ENCODE assay signal across 2 cellular contexts in the genomic region with DNA sequence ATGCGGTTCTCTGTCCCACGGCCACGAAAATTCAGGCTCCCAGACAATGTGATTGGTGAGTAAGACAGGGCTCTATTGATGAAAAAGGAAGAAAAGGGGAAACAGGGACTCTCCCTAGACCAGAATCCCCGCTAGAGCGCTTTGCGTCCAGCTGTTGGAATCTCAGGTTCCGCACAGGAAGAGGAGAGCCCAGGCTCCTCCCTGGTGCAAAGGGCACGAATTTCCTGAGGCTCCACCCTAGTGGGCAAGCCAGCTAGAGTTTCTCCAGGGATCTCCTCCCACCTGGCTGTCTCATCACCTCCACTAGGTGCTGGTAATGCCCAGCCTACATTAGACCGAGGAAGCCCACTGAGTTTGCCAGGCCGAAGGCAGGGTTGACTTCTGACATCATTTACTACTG.
A peak's percentile ranks its signal among the peaks of the same experiment; 100 is the strongest.
TF ChIP-seq lines count a peak whose summit lies in the region.

No MANE protein-coding gene starts in this region.

TF ChIP-seq in HepG2, 621 proteins besides CTCF, POLR2A, EP300 and RAD21 (continues in another document):
- TF ChIP-seq HOMEZ (CRISPR knock-in tag; IDR thresholded peaks at IDR 0.05; ENCODE audit: low read depth), result peak; percentile 95; the same call in 1 of the 2 replicates
- no peak for TF ChIP-seq NFAT5 (CRISPR knock-in tag; IDR thresholded peaks at IDR 0.05)
- peak; percentile 73 for TF ChIP-seq XRCC5 (optimal IDR thresholded peaks at IDR 0.05; ENCODE audit: low read length)
- TF ChIP-seq GATAD2A (CRISPR knock-in tag; IDR thresholded peaks at IDR 0.05), result peak; percentile 51; the same call in 1 of the 2 replicates
- TF ChIP-seq HNF4A (CRISPR knock-in tag; IDR thresholded peaks at IDR 0.05), result peak; percentile 75
- TF ChIP-seq ZNF326 (CRISPR knock-in tag; IDR thresholded peaks at IDR 0.05; ENCODE audit: borderline replicate concordance), result no peak
- no peak for TF ChIP-seq MXD4 (CRISPR knock-in tag; IDR thresholded peaks at IDR 0.05)
- no peak for TF ChIP-seq GABPA (IDR thresholded peaks at IDR 0.05; ENCODE audit: low read depth, low read length)
- peak; percentile 60; the same call in 1 of the 2 replicates for TF ChIP-seq GABPA (CRISPR knock-in tag; IDR thresholded peaks at IDR 0.05; ENCODE audit: low read depth)
- peak; percentile 50; the same call in 1 of the 2 replicates for TF ChIP-seq ELF1 (CRISPR knock-in tag; IDR thresholded peaks at IDR 0.05)
- TF ChIP-seq FOSL2 (CRISPR knock-in tag; IDR thresholded peaks at IDR 0.05), result no peak
- no peak for TF ChIP-seq ZNF543 (CRISPR knock-in tag; IDR thresholded peaks at IDR 0.05)
- TF ChIP-seq HHEX (CRISPR knock-in tag; IDR thresholded peaks at IDR 0.05), result 0 out of 2 replicates have a peak, but pooled peaks have one; percentile 29
- TF ChIP-seq ZNF264 (CRISPR knock-in tag; IDR thresholded peaks at IDR 0.05), result peak; percentile 83; the same call in 1 of the 2 replicates
- 0 out of 2 replicates have a peak, but pooled peaks have one; percentile 30 for TF ChIP-seq ELF3 (CRISPR knock-in tag; IDR thresholded peaks at IDR 0.05)
- TF ChIP-seq SPEN (CRISPR knock-in tag; IDR thresholded peaks at IDR 0.05; ENCODE audit: low read depth), result peak; percentile 54; the same call in 1 of the 2 replicates
- TF ChIP-seq PHF8 (CRISPR knock-in tag; IDR thresholded peaks at IDR 0.05), result peak; percentile 45
- no peak for TF ChIP-seq ATF4 (CRISPR knock-in tag; IDR thresholded peaks at IDR 0.05)
- peak; percentile 31 for TF ChIP-seq RBM39 (IDR thresholded peaks at IDR 0.05; ENCODE audit: low read depth, low read length, poor library complexity, severe bottlenecking)
- 0 out of 2 replicates have a peak, but pooled peaks have one; percentile 42 for TF ChIP-seq ZNF501 (CRISPR knock-in tag; IDR thresholded peaks at IDR 0.05)
- TF ChIP-seq ZKSCAN5 (CRISPR knock-in tag; IDR thresholded peaks at IDR 0.05), result peak; percentile 97
- TF ChIP-seq NR2C2 (CRISPR knock-in tag; IDR thresholded peaks at IDR 0.05; ENCODE audit: borderline replicate concordance), result peak; percentile 56
- TF ChIP-seq ZNF614 (CRISPR knock-in tag; IDR thresholded peaks at IDR 0.05; ENCODE audit: borderline replicate concordance), result 0 out of 2 replicates have a peak, but pooled peaks have one; percentile 39
- TF ChIP-seq, protein P1, sequence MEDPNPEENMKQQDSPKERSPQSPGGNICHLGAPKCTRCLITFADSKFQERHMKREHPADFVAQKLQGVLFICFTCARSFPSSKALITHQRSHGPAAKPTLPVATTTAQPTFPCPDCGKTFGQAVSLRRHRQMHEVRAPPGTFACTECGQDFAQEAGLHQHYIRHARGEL (CRISPR knock-in tag; IDR thresholded peaks at IDR 0.05), result no peak
- no peak for TF ChIP-seq GZF1 (CRISPR knock-in tag; IDR thresholded peaks at IDR 0.05)
- no peak for TF ChIP-seq TOE1 (CRISPR knock-in tag; IDR thresholded peaks at IDR 0.05)
- TF ChIP-seq HIVEP1 (CRISPR knock-in tag; IDR thresholded peaks at IDR 0.05), result peak; percentile 43; the same call in 1 of the 2 replicates

TF ChIP-seq in K562, 482 proteins besides CTCF, POLR2A, EP300 and RAD21:
- TF ChIP-seq NR2C2 (CRISPR knock-in tag; IDR thresholded peaks at IDR 0.05) (no peak), NR2C2 (tag; IDR thresholded peaks at IDR 0.05) (0 out of 2 replicates have a peak, but pooled peaks have one; percentile 15), SMAD3 (CRISPR knock-in tag; conservative IDR thresholded peaks at IDR 0.05) (no peak)
